8 cellular contexts compared by ENCODE assay signal in the genomic region with DNA sequence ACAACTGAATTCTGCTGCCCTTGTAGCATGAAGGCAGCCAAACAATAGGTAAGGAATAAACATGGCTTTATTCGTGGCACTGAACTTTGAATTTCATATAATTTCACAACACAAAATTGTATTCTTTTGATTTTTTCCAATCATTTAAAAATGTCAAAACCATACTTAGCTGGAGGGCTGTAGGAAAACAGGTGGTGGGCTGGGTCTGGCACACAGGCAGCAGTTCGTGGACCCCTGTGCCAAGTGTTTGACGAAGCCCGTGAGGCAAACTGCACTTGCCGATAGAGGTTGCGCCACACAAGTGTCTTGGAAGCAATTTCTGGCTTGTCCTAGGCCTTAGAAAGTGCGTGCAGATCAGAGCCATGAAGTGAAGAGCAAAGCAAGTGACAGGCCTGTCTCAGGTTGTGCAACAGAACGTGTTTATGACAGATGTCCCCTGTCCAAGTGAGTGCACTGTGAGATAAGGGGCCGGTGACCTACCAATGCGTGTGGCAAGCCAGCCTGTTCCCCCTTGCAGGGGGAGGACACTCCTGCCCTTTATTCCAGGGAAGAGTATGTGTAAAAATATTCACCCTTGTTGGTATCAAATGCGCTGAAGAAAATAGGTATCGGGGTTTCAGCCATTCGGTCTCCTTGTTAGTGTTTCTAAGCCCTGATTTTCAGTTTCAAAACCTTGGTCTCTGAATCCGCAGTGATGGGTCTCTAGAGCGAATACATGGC. TPM values are rescaled to one million over a fixed set of nuclear protein-coding genes. Genes with fewer than 3 reads are reported as not detected.
DNase-seq lines count a peak whose midpoint lies in the region; ATAC-seq and TF ChIP-seq lines count a peak whose summit lies in the region.

No MANE protein-coding gene starts in this region.

- peak overlapping the region; percentile 81 for H3K4me3 ChIP-seq in Caco-2 (ENCODE audit: low read depth, low read length)
- H3K4me3 ChIP-seq in right cardiac atrium (ENCODE audit: low read length) = peak overlapping the region; percentile 86
- peak overlapping the region; percentile 84 for H3K4me3 ChIP-seq in rectal smooth muscle tissue (ENCODE audit: low read length)

- peak; percentile 27 for ATAC-seq in GM21423 (IDR thresholded peaks at IDR 0.05; ENCODE audit: unreplicated experiment)
- ATAC-seq in activated naive CD8-positive, alpha-beta T cell treated with anti-CD3 and anti-CD28 coated beads, Interleukin-2, amount 10 ng/mL, durations not matched to agents 7 days and 5 days (ENCODE audit: low read depth) = no peak
- ATAC-seq in right cardiac atrium = peak; percentile 85
- ATAC-seq in HG02840 (IDR thresholded peaks at IDR 0.05; ENCODE audit: low FRiP score, unreplicated experiment) = no peak

- H3K9me3 Mint-ChIP-seq in Caco-2 (ENCODE audit: unreplicated experiment) = no peaks in the 10 kb centered on the region
- H3K9me3 Mint-ChIP-seq in activated naive CD8-positive, alpha-beta T cell treated with anti-CD3 and anti-CD28 coated beads, Interleukin-2, amount 10 ng/mL, durations not matched to agents 7 days and 5 days = no peaks in the 10 kb centered on the region

- peak overlapping the region; percentile 82 for H3K9ac ChIP-seq in rectal smooth muscle tissue (ENCODE audit: low read length)

- peak overlapping the region; percentile 77 for H3K27ac Mint-ChIP-seq in Caco-2 (ENCODE audit: unreplicated experiment)
- peak overlapping the region; percentile 82 for H3K27ac Mint-ChIP-seq in activated naive CD8-positive, alpha-beta T cell treated with anti-CD3 and anti-CD28 coated beads, Interleukin-2, amount 10 ng/mL, durations not matched to agents 7 days and 5 days

- BruUV-seq in Caco-2 (replicated peaks; lab: Mats Ljungman, UMichigan) = no TSS peak

- POLR2A ChIA-PET in Caco-2 (lab: Charles Lee) = interaction anchor here (0.6 kb wide), 1 partner anchor 190 kb away, joined by 4 read pairs; no protein-coding TSS in a partner anchor
- POLR2A ChIA-PET in activated naive CD8-positive, alpha-beta T cell treated with anti-CD3 and anti-CD28 coated beads, Interleukin-2, amount 10 ng/mL, durations not matched to agents 7 days and 5 days (lab: Charles Lee) = no interaction called here

- CTCF ChIA-PET in Caco-2 (lab: Charles Lee) = no interaction called here

- peak overlapping the region; percentile 76 for H3K27ac ChIP-seq in right cardiac atrium (ENCODE audit: low read length)
- peak overlapping the region; percentile 85 for H3K27ac ChIP-seq in rectal smooth muscle tissue (ENCODE audit: low read depth, low read length)

- 22% methylated on average over 15 of the region's 15 CpGs for WGBS in right cardiac atrium

- H3K4me3 Mint-ChIP-seq in Caco-2 (ENCODE audit: unreplicated experiment) = peak overlapping the region; percentile 94
- H3K4me3 Mint-ChIP-seq in activated naive CD8-positive, alpha-beta T cell treated with anti-CD3 and anti-CD28 coated beads, Interleukin-2, amount 10 ng/mL, durations not matched to agents 7 days and 5 days = peak overlapping the region; percentile 89

- peaks cover 17% of the 10 kb centered on the region for H3K4me1 Mint-ChIP-seq in Caco-2 (ENCODE audit: low read depth, unreplicated experiment)
- peaks cover 21% of the 10 kb centered on the region for H3K4me1 Mint-ChIP-seq in activated naive CD8-positive, alpha-beta T cell treated with anti-CD3 and anti-CD28 coated beads, Interleukin-2, amount 10 ng/mL, durations not matched to agents 7 days and 5 days

- TF ChIP-seq CTCF in Caco-2 (IDR thresholded peaks at IDR 0.05; ENCODE audit: insufficient read depth in 1 of 2, low read depth in 1 of 2, low read length in 1 of 2, severe bottlenecking in 1 of 2, unreplicated experiment in 1 of 2) = no peak

- intact Hi-C loops in Caco-2 (cut with micrococcal nuclease; ENCODE audit: unreplicated experiment) = loop anchor here (1.0 to 2.0 kb wide), 4 partner anchors 26 to 126 kb away; no protein-coding TSS in a partner anchor
- intact Hi-C loops in right cardiac atrium (cut with DNase I) = no loop called here

- H3K27me3 Mint-ChIP-seq in Caco-2 (ENCODE audit: insufficient read depth, unreplicated experiment) = no peaks in the 10 kb centered on the region
- peaks cover 2% of the 10 kb centered on the region for H3K27me3 Mint-ChIP-seq in activated naive CD8-positive, alpha-beta T cell treated with anti-CD3 and anti-CD28 coated beads, Interleukin-2, amount 10 ng/mL, durations not matched to agents 7 days and 5 days

- no peaks in the 10 kb centered on the region for H3K36me3 Mint-ChIP-seq in Caco-2 (ENCODE audit: insufficient read depth, unreplicated experiment)
- no peaks in the 10 kb centered on the region for H3K36me3 Mint-ChIP-seq in activated naive CD8-positive, alpha-beta T cell treated with anti-CD3 and anti-CD28 coated beads, Interleukin-2, amount 10 ng/mL, durations not matched to agents 7 days and 5 days

- peaks cover 15% of the 10 kb centered on the region for H3K4me1 ChIP-seq in Caco-2
- no peaks in the 10 kb centered on the region for H3K4me1 ChIP-seq in right cardiac atrium (ENCODE audit: control insufficient read depth, insufficient read depth, low read length)
- H3K4me1 ChIP-seq in rectal smooth muscle tissue (ENCODE audit: control insufficient read depth, insufficient read depth, low read length) = peaks cover 15% of the 10 kb centered on the region

- DNase-seq in Caco-2 (peak; percentile 66 to 74), NCI-H1105 treated with DMSO at 0.1 percent for 48 hours (lab: John Stamatoyannopoulos, UW) (peak; percentile 29), right cardiac atrium (peak; percentile 76 to 84 (median 84)), epidermal melanocyte (ENCODE audit: insufficient read length, low spot score) (no peak)
- DNase-seq in activated naive CD8-positive, alpha-beta T cell treated with anti-CD3 and anti-CD28 coated beads, Interleukin-2, amount 10 ng/mL, durations not matched to agents 7 days and 5 days = peak; percentile 38

- H3K36me3 ChIP-seq in Caco-2 (ENCODE audit: control insufficient read depth, insufficient read depth, low read length) = no peaks in the 10 kb centered on the region
- no peaks in the 10 kb centered on the region for H3K36me3 ChIP-seq in rectal smooth muscle tissue (ENCODE audit: control insufficient read depth, insufficient read depth, low read length)

- H3K27me3 ChIP-seq in Caco-2 (replicated peaks; ENCODE audit: control insufficient read depth, insufficient read depth, low read length) (no peaks in the 10 kb centered on the region), right cardiac atrium (ENCODE audit: control insufficient read depth, insufficient read depth) (no peaks in the 10 kb centered on the region), rectal smooth muscle tissue (ENCODE audit: control insufficient read depth, insufficient read depth, low read length) (no peaks in the 10 kb centered on the region)

- H3K9me3 ChIP-seq in Caco-2 = no peaks in the 10 kb centered on the region
- no peaks in the 10 kb centered on the region for H3K9me3 ChIP-seq in right cardiac atrium (ENCODE audit: control insufficient read depth, low read length)

RNA-seq across cellular contexts. Expression of gene CHPT1, which starts 0.8 kb away (rescaled TPM):
- total RNA-seq in Caco-2 (2022) (45.4 and 54.6 TPM in 2 replicates), right cardiac atrium (100 to 1,000 TPM; 148 to 182 (median 165) TPM)
- total RNA-seq in activated naive CD8-positive, alpha-beta T cell treated with anti-CD3 and anti-CD28 coated beads, Interleukin-2, amount 10 ng/mL, durations not matched to agents 7 days and 5 days = 10 to 100 TPM; 13.3 to 16.2 TPM
- 168 TPM for polyA plus RNA-seq in right cardiac atrium

RNA-seq across cellular contexts. Expression of gene SYCP3, which starts 42.6 kb away (rescaled TPM):
- total RNA-seq in Caco-2 (2022) (0.16 TPM in 1 of 2 replicates, not detected in the other), right cardiac atrium (under 1 TPM in 1 of 4 donors, not detected in 3; 0.18 TPM)
- 1 to 10 TPM in 1 of 2 experiments, under 1 TPM in 1; 0.94 to 1.1 TPM for total RNA-seq in activated naive CD8-positive, alpha-beta T cell treated with anti-CD3 and anti-CD28 coated beads, Interleukin-2, amount 10 ng/mL, durations not matched to agents 7 days and 5 days
- 0.05 TPM for polyA plus RNA-seq in right cardiac atrium

Comparison
In these comparisons a context has a peak if more than half of its experiments do, and no peak if none do; other contexts are left out.
1. ATAC-seq: peak in GM21423 (single experiment) and right cardiac atrium (2 of 2); none in activated naive CD8-positive, alpha-beta T cell treated with anti-CD3 and anti-CD28 coated beads, Interleukin-2, amount 10 ng/mL, durations not matched to agents 7 days and 5 days (single experiment) and HG02840 (single experiment).
2. Peak in every context shown above with its lines, with median percentiles within 50 percentile points of each other: H3K4me3 ChIP-seq.